In genomic region chr11:2318123-2318522, GRCh38 we compare ENCODE assay signal across 22 cellular contexts. TPM values are rescaled to one million over a fixed set of nuclear protein-coding genes. Genes with fewer than 3 reads are reported as not detected.
DNase-seq lines count a peak whose midpoint lies in the region; ATAC-seq and TF ChIP-seq lines count a peak whose summit lies in the region.
"Had no signal": no experiment of that assay in that cellular context is flagged by ENCODE, and none has a peak within 500 bp of the region (broad histone marks: within the 10 kb centered on the region; RNA-seq: fewer than 3 reads in every experiment).

No MANE protein-coding gene starts in this region.

- no peak for ATAC-seq in stimulated activated effector memory CD8-positive, alpha-beta T cell treated with anti-CD3 and anti-CD28 coated beads, Interleukin-12 subunit alpha, Interleukin-12 subunit beta, amount 100 ng/mL, for 72 hours
- ATAC-seq: Right ventricle myocardium inferior had no signal

- no peaks in the 10 kb centered on the region for H3K9me3 Mint-ChIP-seq in stimulated activated effector memory CD8-positive, alpha-beta T cell treated with anti-CD3 and anti-CD28 coated beads, Interleukin-12 subunit alpha, Interleukin-12 subunit beta, amount 100 ng/mL, for 72 hours
- peaks cover 3% of the 10 kb centered on the region for H3K9me3 Mint-ChIP-seq in glutamatergic neuron (ENCODE audit: unreplicated experiment)

- H3K27me3 Mint-ChIP-seq in glutamatergic neuron (ENCODE audit: unreplicated experiment): peaks cover 4% of the 10 kb centered on the region
- H3K27me3 Mint-ChIP-seq: CD4-positive, CD25-positive, alpha-beta regulatory T cell had no signal

- no peaks in the 10 kb centered on the region for H3K36me3 Mint-ChIP-seq in stimulated activated effector memory CD8-positive, alpha-beta T cell treated with anti-CD3 and anti-CD28 coated beads, Interleukin-12 subunit alpha, Interleukin-12 subunit beta, amount 100 ng/mL, for 72 hours
- no peaks in the 10 kb centered on the region for H3K36me3 Mint-ChIP-seq in glutamatergic neuron (ENCODE audit: unreplicated experiment)

- H3K27ac Mint-ChIP-seq in stimulated activated effector memory CD8-positive, alpha-beta T cell treated with anti-CD3 and anti-CD28 coated beads, Interleukin-12 subunit alpha, Interleukin-12 subunit beta, amount 100 ng/mL, for 72 hours: peak overlapping the region; percentile 65
- no peak overlapping the region for H3K27ac Mint-ChIP-seq in glutamatergic neuron (ENCODE audit: unreplicated experiment)

- DNase-seq in activated CD8-positive, alpha-beta memory T cell treated with anti-CD3 and anti-CD28 coated beads for 24 hours: peak; percentile 41
- no peak for DNase-seq in activated CD8-positive, alpha-beta memory T cell treated with anti-CD3 and anti-CD28 coated beads, Interleukin-2, amount 50 U/mL, for 4 hours
- DNase-seq in MV-4-11 (lab: John Stamatoyannopoulos, UW) (peak; percentile 47), mesenteric fat pad (ENCODE audit: low spot score) (peak; percentile 57), glutamatergic neuron (no peak), HuH-7 (ENCODE audit: low spot score) (no peak), T-helper 1 cell (no peak)
- DNase-seq in stimulated activated effector memory CD8-positive, alpha-beta T cell treated with anti-CD3 and anti-CD28 coated beads, Interleukin-12 subunit alpha, Interleukin-12 subunit beta, amount 100 ng/mL, for 72 hours (ENCODE audit: low spot score in 2 of 2): no peak
- DNase-seq: Karpas-422, NCI-H1092 treated with DMSO at 0.1 percent for 48 hours, NCI-H1436, NCI-H2029, NCI-H2227 treated with DMSO at 0.1 percent for 48 hours, NCI-H526 treated with DMSO at 0.1 percent for 48 hours, PC-9, SJCRH30 had no signal

- peaks cover 14% of the 10 kb centered on the region for H3K4me1 Mint-ChIP-seq in stimulated activated effector memory CD8-positive, alpha-beta T cell treated with anti-CD3 and anti-CD28 coated beads, Interleukin-12 subunit alpha, Interleukin-12 subunit beta, amount 100 ng/mL, for 72 hours
- H3K4me1 Mint-ChIP-seq in glutamatergic neuron (ENCODE audit: low read depth, unreplicated experiment): no peaks in the 10 kb centered on the region

- TF ChIP-seq CTCF in glutamatergic neuron (IDR thresholded peaks at IDR 0.05; ENCODE audit: partially characterized antibody, unreplicated experiment): no peak

- H3K4me3 Mint-ChIP-seq in stimulated activated effector memory CD8-positive, alpha-beta T cell treated with anti-CD3 and anti-CD28 coated beads, Interleukin-12 subunit alpha, Interleukin-12 subunit beta, amount 100 ng/mL, for 72 hours: no peak overlapping the region
- H3K4me3 Mint-ChIP-seq in glutamatergic neuron (ENCODE audit: unreplicated experiment): no peak overlapping the region

RNA-seq across cellular contexts. Expression of gene TSPAN32, which starts 16.3 kb away (rescaled TPM):
- total RNA-seq in mesenteric fat pad (1.3 TPM), glutamatergic neuron (ENCODE audit: unreplicated experiment) (not detected)
- total RNA-seq: NCI-H460, PC-9 had no signal

RNA-seq across cellular contexts. Expression of gene C11orf21, which starts 16.4 kb away (rescaled TPM):
- 1.0 TPM for total RNA-seq in mesenteric fat pad
- not detected for total RNA-seq in glutamatergic neuron (ENCODE audit: unreplicated experiment)
- total RNA-seq: NCI-H460, PC-9, SJCRH30 had no signal

RNA-seq across cellular contexts. Expression of gene ASCL2, which starts 47.7 kb away (rescaled TPM):
- 0.64 TPM for total RNA-seq in mesenteric fat pad
- total RNA-seq in glutamatergic neuron (ENCODE audit: unreplicated experiment): not detected
- total RNA-seq: A172, H4, NCI-H460, PC-9, RPMI7951, SJCRH30 had no signal

RNA-seq across cellular contexts. Expression of gene CD81, which starts 59.0 kb away (rescaled TPM):
- 723 TPM for total RNA-seq in mesenteric fat pad
- 347 TPM for total RNA-seq in glutamatergic neuron (ENCODE audit: unreplicated experiment)

Comparison
In these comparisons a context has a peak if more than half of its experiments do, and no peak if none do; other contexts are left out.
1. DNase-seq: peak in activated CD8-positive, alpha-beta memory T cell treated with anti-CD3 and anti-CD28 coated beads for 24 hours (single experiment), MV-4-11 (single experiment) and mesenteric fat pad (single experiment); none in activated CD8-positive, alpha-beta memory T cell treated with anti-CD3 and anti-CD28 coated beads, Interleukin-2, amount 50 U/mL, for 4 hours (single experiment), stimulated activated effector memory CD8-positive, alpha-beta T cell treated with anti-CD3 and anti-CD28 coated beads, Interleukin-12 subunit alpha, Interleukin-12 subunit beta, amount 100 ng/mL, for 72 hours (0 of 2), glutamatergic neuron (single experiment), HuH-7 (single experiment) and T-helper 1 cell (0 of 5).